Comparison of ENCODE assay signal across 2 cellular contexts in genomic region chr14:65241125-65241752, GRCh38.
TF ChIP-seq lines count a peak whose summit lies in the region.

No MANE protein-coding gene starts in this region.

TF ChIP-seq in IMR-90, 13 proteins besides CTCF, POLR2A, EP300 and RAD21:
- 0 out of 2 replicates have a peak, but pooled peaks have one; percentile 2 for TF ChIP-seq MAFK (IDR thresholded peaks at IDR 0.05; ENCODE audit: low read depth, low read length)
- TF ChIP-seq RFX5 (IDR thresholded peaks at IDR 0.05; ENCODE audit: low read depth, low read length) = no peak

TF ChIP-seq in K562, 482 proteins besides CTCF, POLR2A, EP300 and RAD21:
- TF ChIP-seq ZNF316 (IDR thresholded peaks at IDR 0.05) = peak; percentile 72
- no peak for TF ChIP-seq E2F3 (CRISPR knock-in tag; IDR thresholded peaks at IDR 0.05)
- no peak for TF ChIP-seq FOXA3 (CRISPR knock-in tag; conservative IDR thresholded peaks at IDR 0.05 in 1 of 2, IDR thresholded peaks at IDR 0.05 in 1 of 2)
- TF ChIP-seq TCF7 (IDR thresholded peaks at IDR 0.05; ENCODE audit: borderline replicate concordance) = no peak
- no peak for TF ChIP-seq ZNF140 (CRISPR knock-in tag; IDR thresholded peaks at IDR 0.05)
- TF ChIP-seq RFX5 (IDR thresholded peaks at IDR 0.05; ENCODE audit: low read depth, low read length) = no peak
- TF ChIP-seq RNF2 (IDR thresholded peaks at IDR 0.05) = no peak
- 0 out of 2 replicates have a peak, but pooled peaks have one; percentile 27 for TF ChIP-seq C11orf30 (IDR thresholded peaks at IDR 0.05; ENCODE audit: low read depth)
- no peak for TF ChIP-seq ELF1 (tag; IDR thresholded peaks at IDR 0.05)
- TF ChIP-seq MAFF (IDR thresholded peaks at IDR 0.05; ENCODE audit: low read length) = no peak
- no peak for TF ChIP-seq E2F5 (CRISPR knock-in tag; IDR thresholded peaks at IDR 0.05)
- TF ChIP-seq ARHGAP35 (IDR thresholded peaks at IDR 0.05; ENCODE audit: partially characterized antibody) = no peak
TF ChIP-seq in K562: peak in this region for 2.
